ENCODE assay signal across 8 cellular contexts in genomic region chr12:132593938-132594358, GRCh38. TPM values are rescaled to one million over a fixed set of nuclear protein-coding genes. Genes with fewer than 3 reads are reported as not detected.
DNase-seq lines count a peak whose midpoint lies in the region; ATAC-seq and TF ChIP-seq lines count a peak whose summit lies in the region.

No MANE protein-coding gene starts in this region.

- peaks cover 11% of the 10 kb centered on the region for H3K4me1 ChIP-seq in HAP-1

- H3K27ac Mint-ChIP-seq in neural crest cell (ENCODE audit: unreplicated experiment) = no peak overlapping the region

- H3K27ac ChIP-seq in VCaP = peak overlapping the region; percentile 74

- TF ChIP-seq CTCF in VCaP (conservative IDR thresholded peaks at IDR 0.05) (no peak), foreskin fibroblast (IDR thresholded peaks at IDR 0.05; ENCODE audit: low read depth, low read length) (no peak), neural crest cell (conservative IDR thresholded peaks at IDR 0.05) (no peak)

- no peaks in the 10 kb centered on the region for H3K9me3 Mint-ChIP-seq in neural crest cell

- DNase-seq in DMS153 treated with DMSO at 0.1 percent for 48 hours (lab: John Stamatoyannopoulos, UW; ENCODE audit: unreplicated experiment) = peak; percentile 92
- DNase-seq in HAP-1 (ENCODE audit: low spot score in 2 of 2) = peak; percentile 97 to 99
- DNase-seq in NCI-H2081 (lab: John Stamatoyannopoulos, UW) = peak; percentile 98 to 99
- DNase-seq in foreskin fibroblast = peak; percentile 94 to 96
- DNase-seq in neural crest cell (ENCODE audit: low read depth, low spot score) = peak; percentile 89
- no peak for DNase-seq in activated CD4-positive, alpha-beta T cell treated with anti-CD3 and anti-CD28 coated beads for 1 hour

- in situ Hi-C loops in HAP-1 (cut with MboI; ENCODE audit: low sequenced_read_pairs) = no loop called here

- H3K27me3 Mint-ChIP-seq in neural crest cell (ENCODE audit: low read depth) = peaks cover 39% of the 10 kb centered on the region

- no peaks in the 10 kb centered on the region for H3K36me3 Mint-ChIP-seq in neural crest cell (ENCODE audit: low read depth)

- peaks cover 21% of the 10 kb centered on the region for H3K4me1 Mint-ChIP-seq in neural crest cell

- H3K4me3 Mint-ChIP-seq in neural crest cell = peak overlapping the region; percentile 75

- no peak for ATAC-seq in HG03025 (IDR thresholded peaks at IDR 0.05; ENCODE audit: low FRiP score, unreplicated experiment)

- no peaks in the 10 kb centered on the region for H3K9me3 ChIP-seq in HAP-1

- H3K27me3 ChIP-seq in HAP-1 (ENCODE audit: low read depth) = no peaks in the 10 kb centered on the region; the same call in 1 of the 2 replicates

- no peaks in the 10 kb centered on the region for H3K36me3 ChIP-seq in HAP-1 (replicated peaks)

- H3K4me3 ChIP-seq in HAP-1 (no peak overlapping the region), foreskin fibroblast (ENCODE audit: low read depth in 1 of 2, low read length in 2 of 2) (no peak overlapping the region)

RNA-seq across cellular contexts. Expression of gene LRCOL1, which starts 16.4 kb away (rescaled TPM):
- 0.93 and 1.7 TPM in 2 replicates for total RNA-seq in neural crest cell

RNA-seq across cellular contexts. Expression of gene P2RX2, which starts 24.6 kb away (rescaled TPM):
- total RNA-seq in neural crest cell = not detected in 2 replicates
